ENCODE assay signal across 28 cellular contexts in genomic region chr13:35747594-35747993, GRCh38.
"Had no signal": no experiment of that assay in that cellular context is flagged by ENCODE, and none has a peak within 500 bp of the region (broad histone marks: within the 10 kb centered on the region; RNA-seq: fewer than 3 reads in every experiment).

No MANE protein-coding gene starts in this region.

- H3K4me1 ChIP-seq: foreskin keratinocyte, gastroesophageal sphincter, neural progenitor cell, prostate gland, right atrium auricular region, sigmoid colon, spleen, testis, tibial artery had no signal

- H3K4me1 Mint-ChIP-seq: naive thymus-derived CD4-positive, alpha-beta T cell; stimulated activated memory B cell treated with anti-CD40 and anti-IgM and Interleukin-4, amounts not matched to agents 10 μg/mL and 1 μg/mL and 100 μg/mL, for 72 hours had no signal

- DNase-seq: cerebellar nuclear complex; cortex of kidney; effector memory CD8-positive, alpha-beta T cell; foreskin keratinocyte; heart left ventricle; kidney; mesenchymal stem cell; midbrain; naive thymus-derived CD4-positive, alpha-beta T cell; nucleus accumbens; sigmoid colon; spleen; stimulated activated CD4-positive, alpha-beta T cell treated with anti-CD3 and anti-CD28 coated beads, Interleukin-4, amount 100 ng/mL, for 4 hours; stimulated activated naive CD8-positive, alpha-beta T cell treated with anti-CD3 and anti-CD28 coated beads, Interleukin-15, Interleukin-2, amounts not matched to agents 100 U/mL and 50 U/mL, for 24 hours; substantia nigra; testis; tibial artery had no signal

- H3K36me3 Mint-ChIP-seq: naive thymus-derived CD4-positive, alpha-beta T cell; neural progenitor cell; stimulated activated memory B cell treated with anti-CD40 and anti-IgM and Interleukin-4, amounts not matched to agents 10 μg/mL and 1 μg/mL and 100 μg/mL, for 72 hours; type B pancreatic cell had no signal

- H3K9me3 ChIP-seq: gastroesophageal sphincter, prostate gland, right atrium auricular region, sigmoid colon, testis, tibial artery had no signal

- H3K27ac ChIP-seq: foreskin keratinocyte, gastroesophageal sphincter, heart left ventricle, hepatocyte, neural progenitor cell, prostate gland, right atrium auricular region, sigmoid colon, skin epidermis, spleen, testis, tibial artery had no signal

- H2AFZ ChIP-seq: hepatocyte, neural progenitor cell had no signal

- H3K4me3 Mint-ChIP-seq: effector memory CD8-positive, alpha-beta T cell; naive thymus-derived CD4-positive, alpha-beta T cell; nephron; neural progenitor cell; stimulated activated memory B cell treated with anti-CD40 and anti-IgM and Interleukin-4, amounts not matched to agents 10 μg/mL and 1 μg/mL and 100 μg/mL, for 72 hours; type B pancreatic cell had no signal

- H3K36me3 ChIP-seq: gastroesophageal sphincter, heart left ventricle, neural progenitor cell, prostate gland, right atrium auricular region, sigmoid colon, spleen, tibial artery had no signal

- H3K27me3 Mint-ChIP-seq: effector memory CD8-positive, alpha-beta T cell; stimulated activated memory B cell treated with anti-CD40 and anti-IgM and Interleukin-4, amounts not matched to agents 10 μg/mL and 1 μg/mL and 100 μg/mL, for 72 hours had no signal

- H3K4me2 ChIP-seq: hepatocyte, neural progenitor cell had no signal

- H3K27me3 ChIP-seq: foreskin keratinocyte, gastroesophageal sphincter, heart left ventricle, hepatocyte, neural progenitor cell, right atrium auricular region, sigmoid colon, spleen, testis, tibial artery had no signal

- ATAC-seq: effector memory CD8-positive, alpha-beta T cell; foreskin keratinocyte; gastroesophageal sphincter; heart left ventricle; left lobe of liver; naive thymus-derived CD4-positive, alpha-beta T cell; stimulated activated memory B cell treated with anti-CD40 and anti-IgM and Interleukin-4, amounts not matched to agents 10 μg/mL and 1 μg/mL and 100 μg/mL, for 72 hours; stimulated activated naive CD8-positive, alpha-beta T cell treated with anti-CD3 and anti-CD28 coated beads, Interleukin-15, Interleukin-2, amounts not matched to agents 100 U/mL and 50 U/mL, for 24 hours had no signal

- H3K4me3 ChIP-seq: gastroesophageal sphincter, heart left ventricle, hepatocyte, lung, neural progenitor cell, prostate gland, right atrium auricular region, sigmoid colon, skin epidermis, spleen, testis, tibial artery had no signal

- H3K9ac ChIP-seq: neural progenitor cell had no signal

- H3K79me2 ChIP-seq: hepatocyte had no signal

- H3K27ac Mint-ChIP-seq: effector memory CD8-positive, alpha-beta T cell; naive thymus-derived CD4-positive, alpha-beta T cell; nephron; neural progenitor cell; stimulated activated memory B cell treated with anti-CD40 and anti-IgM and Interleukin-4, amounts not matched to agents 10 μg/mL and 1 μg/mL and 100 μg/mL, for 72 hours; type B pancreatic cell had no signal
